In genomic region chr3:96959902-96960596, GRCh38 we compare ENCODE assay signal across 17 cellular contexts.
DNase-seq lines count a peak whose midpoint lies in the region; ATAC-seq and TF ChIP-seq lines count a peak whose summit lies in the region.
"Had no signal": no experiment of that assay in that cellular context is flagged by ENCODE, and none has a peak within 500 bp of the region (broad histone marks: within the 10 kb centered on the region; RNA-seq: fewer than 3 reads in every experiment).

No MANE protein-coding gene starts in this region.

- no peak for TF ChIP-seq CTCF in epithelial cell of esophagus (IDR thresholded peaks at IDR 0.05; ENCODE audit: insufficient read depth, low read depth, low read length, missing control alignments)
- no peak for TF ChIP-seq CTCF in omental fat pad (IDR thresholded peaks at IDR 0.05)
- TF ChIP-seq CTCF in glutamatergic neuron (IDR thresholded peaks at IDR 0.05; ENCODE audit: partially characterized antibody, unreplicated experiment) = no peak

- no peak overlapping the region for H3K27ac Mint-ChIP-seq in glutamatergic neuron (ENCODE audit: unreplicated experiment)

- H3K4me3 Mint-ChIP-seq in glutamatergic neuron (ENCODE audit: unreplicated experiment) = no peak overlapping the region

- no peaks in the 10 kb centered on the region for H3K36me3 Mint-ChIP-seq in glutamatergic neuron (ENCODE audit: unreplicated experiment)

- H3K27me3 Mint-ChIP-seq in glutamatergic neuron (ENCODE audit: unreplicated experiment) = no peaks in the 10 kb centered on the region

- in situ Hi-C loops in G401 (cut with HindIII; ENCODE audit: low sequenced_read_pairs) = no loop called here

- no peaks in the 10 kb centered on the region for H3K9me3 Mint-ChIP-seq in glutamatergic neuron (ENCODE audit: unreplicated experiment)

- DNase-seq in G401 (ENCODE audit: low spot score) = peak; percentile 66
- DNase-seq in OCI-M1 (lab: John Stamatoyannopoulos, UW) = peak; percentile 40
- peak; percentile 97 for DNase-seq in epithelial cell of esophagus (ENCODE audit: low read depth)
- DNase-seq in omental fat pad (ENCODE audit: low spot score) = no peak
- DNase-seq in NCI-H69 (lab: John Stamatoyannopoulos, UW) = no peak
- no peak for DNase-seq in glutamatergic neuron
- DNase-seq: activated CD4-positive, alpha-beta T cell treated with anti-CD3 and anti-CD28 coated beads, Interleukin-2, amount 50 U/mL, for 1 hour; activated naive CD4-positive, alpha-beta T cell treated with Interleukin-2 at 50 U/mL for 16 hours; EL; hypothalamus; kidney glomerular epithelial cell; mucosa of descending colon; NCI-H187 treated with DMSO at 0.1 percent for 48 hours; right cardiac atrium; stimulated activated CD4-positive, alpha-beta T cell treated with anti-CD3 and anti-CD28 coated beads, Interleukin-1b, Interleukin-23, amount 100 ng/mL, for 48 hours had no signal

- no peaks in the 10 kb centered on the region for H3K4me1 Mint-ChIP-seq in glutamatergic neuron (ENCODE audit: low read depth, unreplicated experiment)

- ATAC-seq in omental fat pad (ENCODE audit: low FRiP score) (peak; percentile 62), HG02571 (IDR thresholded peaks at IDR 0.05; ENCODE audit: unreplicated experiment) (no peak), HG03175 (IDR thresholded peaks at IDR 0.05; ENCODE audit: unreplicated experiment) (no peak)
- ATAC-seq: mucosa of descending colon, right cardiac atrium had no signal

- no peak overlapping the region for H3K4me3 ChIP-seq in epithelial cell of esophagus (ENCODE audit: low read length)
- H3K4me3 ChIP-seq: mucosa of descending colon had no signal

Comparison
In these comparisons a context has a peak if more than half of its experiments do, and no peak if none do; other contexts are left out.
1. DNase-seq: peak in G401 (single experiment), OCI-M1 (single experiment) and epithelial cell of esophagus (single experiment); none in omental fat pad (single experiment), NCI-H69 (single experiment) and glutamatergic neuron (single experiment).